In the genomic region with DNA sequence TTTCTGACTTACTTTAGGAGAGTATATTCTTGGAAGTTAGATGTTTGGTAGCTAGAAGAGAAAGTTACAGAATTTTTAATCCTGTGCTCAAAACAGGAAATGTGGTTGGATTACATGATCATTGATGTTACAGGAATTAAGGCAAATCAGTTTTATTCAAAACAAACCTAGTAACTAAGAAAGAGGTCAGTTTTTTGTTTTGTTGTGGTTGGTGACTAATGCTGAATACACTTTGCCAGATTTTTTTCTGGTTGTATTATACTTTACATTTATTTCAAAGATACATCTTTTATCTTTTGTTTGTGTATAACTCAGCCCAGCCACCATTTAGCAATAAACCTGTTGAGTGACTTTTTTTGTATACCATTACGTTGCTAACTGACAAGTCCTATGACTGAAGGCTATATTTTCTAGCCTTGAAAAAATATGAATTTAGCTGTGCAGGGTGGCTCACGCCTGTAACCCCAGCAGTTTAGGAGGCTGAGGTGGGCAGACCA, we compare ENCODE assay signal across 9 cellular contexts.
A peak's percentile ranks its signal among the peaks of the same experiment; 100 is the strongest.
DNase-seq lines count a peak whose midpoint lies in the region; ATAC-seq, FAIRE-seq and TF ChIP-seq lines count a peak whose summit lies in the region.
"Had no signal": no experiment of that assay in that cellular context is flagged by ENCODE, and none has a peak within 500 bp of the region (broad histone marks: within the 10 kb centered on the region; RNA-seq: fewer than 3 reads in every experiment).

No MANE protein-coding gene starts in this region.

- H3K27me3 ChIP-seq in adipocyte (replicated peaks; ENCODE audit: control insufficient read depth, insufficient read depth, low read length) = no peaks in the 10 kb centered on the region
- no peaks in the 10 kb centered on the region for H3K27me3 ChIP-seq in keratinocyte (ENCODE audit: control insufficient read depth, extremely low read depth, insufficient read depth, low read length)
- H3K27me3 ChIP-seq: BLaER1 had no signal

- H3K36me3 ChIP-seq in adipocyte (ENCODE audit: control insufficient read depth, insufficient read depth, low read length, severe bottlenecking) (peaks cover 26% of the 10 kb centered on the region), keratinocyte (ENCODE audit: control insufficient read depth in 2 of 2, extremely low read depth in 1 of 2, insufficient read depth in 2 of 2, low read length in 2 of 2) (peaks cover 2 to 6% of the 10 kb centered on the region in 2 experiments)

- peak; percentile 66 for ATAC-seq in activated CD4-positive, alpha-beta T cell treated with anti-CD3 and anti-CD28 coated beads for 36 hours

- dilution Hi-C loops in keratinocyte (cut with MboI; ENCODE audit: extremely low pct_ligation_motif_present, low sequenced_read_pairs) = no loop called here

- H2AFZ ChIP-seq in keratinocyte (ENCODE audit: control insufficient read depth, low read length) = no peak overlapping the region

- peaks cover 63% of the 10 kb centered on the region for H3K4me1 Mint-ChIP-seq in activated CD4-positive, alpha-beta T cell treated with anti-CD3 and anti-CD28 coated beads for 36 hours

- no peaks in the 10 kb centered on the region for H3K27me3 Mint-ChIP-seq in activated CD4-positive, alpha-beta T cell treated with anti-CD3 and anti-CD28 coated beads for 36 hours

- peak; percentile 66 for FAIRE-seq in keratinocyte (lab: Jason Lieb, UNC)

- peak overlapping the region; percentile 61 for H3K9ac ChIP-seq in adipocyte (ENCODE audit: low read length)
- peak overlapping the region; percentile 43 for H3K9ac ChIP-seq in keratinocyte (ENCODE audit: control insufficient read depth, extremely low read depth, insufficient read depth, low read length)
- H3K9ac ChIP-seq: BLaER1 had no signal

- no peak for TF ChIP-seq CTCF in keratinocyte (optimal IDR thresholded peaks at IDR 0.05 in 1 of 3, IDR thresholded peaks at IDR 0.05 in 1 of 3, conservative IDR thresholded peaks at IDR 0.05 in 1 of 3; ENCODE audit: extremely low read depth in 1 of 3, insufficient read depth in 2 of 3, low read length in 3 of 3)

- H3K9me1 ChIP-seq in keratinocyte (ENCODE audit: control insufficient read depth, extremely low read depth, insufficient read depth, low read length) = no peaks in the 10 kb centered on the region

- H4K20me1 ChIP-seq in keratinocyte (ENCODE audit: control insufficient read depth, extremely low read depth, insufficient read depth, low read length) = no peaks in the 10 kb centered on the region

- no peaks in the 10 kb centered on the region for H3K79me2 ChIP-seq in keratinocyte (ENCODE audit: control insufficient read depth, insufficient read depth, low read length)

- peak overlapping the region; percentile 56 for H3K4me3 ChIP-seq in adipocyte (ENCODE audit: low read length)
- no peak overlapping the region for H3K4me3 ChIP-seq in keratinocyte (ENCODE audit: control insufficient read depth in 2 of 3, extremely low read depth in 1 of 3, insufficient read depth in 2 of 3, low read depth in 1 of 3, low read length in 3 of 3)
- H3K4me3 ChIP-seq: BLaER1 had no signal

- H3K9me3 ChIP-seq in adipocyte (ENCODE audit: control insufficient read depth, low read length) = no peaks in the 10 kb centered on the region
- H3K9me3 ChIP-seq in keratinocyte (ENCODE audit: control insufficient read depth, low read depth, low read length) = no peaks in the 10 kb centered on the region
- H3K9me3 ChIP-seq: BLaER1 had no signal

- H3K27ac Mint-ChIP-seq in activated CD4-positive, alpha-beta T cell treated with anti-CD3 and anti-CD28 coated beads for 36 hours = peak overlapping the region; percentile 77

- CTCF ChIA-PET in activated CD4-positive, alpha-beta T cell treated with anti-CD3 and anti-CD28 coated beads for 36 hours (lab: Charles Lee) = interaction anchor here (0.6 to 1.7 kb wide), 5 partner anchors 10 to 181 kb away, joined by 3 to 8 read pairs (median 5); partner anchors contain the start of gene AFF1

- intact Hi-C loops in activated CD4-positive, alpha-beta T cell treated with anti-CD3 and anti-CD28 coated beads for 36 hours (cut with DNase I, micrococcal nuclease) = loop anchor here (1.0 kb wide), 3 partner anchors 45 to 167 kb away; no protein-coding TSS in a partner anchor

- POLR2A ChIA-PET in activated CD4-positive, alpha-beta T cell treated with anti-CD3 and anti-CD28 coated beads for 36 hours (lab: Charles Lee) = interaction anchor here (1.6 kb wide), 1 partner anchor 98 kb away, joined by 6 read pairs; no protein-coding TSS in a partner anchor

- DNase-seq in activated CD4-positive, alpha-beta T cell treated with anti-CD3 and anti-CD28 coated beads for 36 hours = no peak
- no peak for DNase-seq in activated CD4-positive, alpha-beta T cell treated with anti-CD3 and anti-CD28 coated beads for 4 hours
- DNase-seq in adipocyte (ENCODE audit: low read depth) (peak; percentile 83), keratinocyte (ENCODE audit: low read depth, low spot score) (peak; percentile 55), stromal cell of bone marrow (ENCODE audit: low read depth) (peak; percentile 73), AML-193 (lab: John Stamatoyannopoulos, UW) (no peak), hippocampal formation (lab: John Stamatoyannopoulos, UW) (no peak), NCI-H774 (lab: John Stamatoyannopoulos, UW) (no peak)

- H3K4me1 ChIP-seq in adipocyte (ENCODE audit: control insufficient read depth, insufficient read depth, low read length) (peaks cover 60% of the 10 kb centered on the region), keratinocyte (ENCODE audit: control insufficient read depth, extremely low read depth, insufficient read depth, low read length) (peaks cover 45% of the 10 kb centered on the region)

- peak overlapping the region; percentile 61 for H3K4me2 ChIP-seq in keratinocyte (ENCODE audit: control insufficient read depth, extremely low read depth, insufficient read depth, low read depth, low read length)
- H3K4me2 ChIP-seq: BLaER1 had no signal

- no peaks in the 10 kb centered on the region for H3K9me3 Mint-ChIP-seq in activated CD4-positive, alpha-beta T cell treated with anti-CD3 and anti-CD28 coated beads for 36 hours (ENCODE audit: low read depth)

- H3K27ac ChIP-seq in keratinocyte (ENCODE audit: control insufficient read depth, insufficient read depth, low read length) = peak overlapping the region; percentile 79
- H3K27ac ChIP-seq: BLaER1 had no signal

- H3K4me3 Mint-ChIP-seq in activated CD4-positive, alpha-beta T cell treated with anti-CD3 and anti-CD28 coated beads for 36 hours = peak overlapping the region; percentile 7

- H3K36me3 Mint-ChIP-seq in activated CD4-positive, alpha-beta T cell treated with anti-CD3 and anti-CD28 coated beads for 36 hours (ENCODE audit: low read depth) = peaks cover 46% of the 10 kb centered on the region

Comparison
In these comparisons a context has a peak if more than half of its experiments do, and no peak if none do; other contexts are left out.
1. DNase-seq: peak in adipocyte (single experiment), keratinocyte (single experiment) and stromal cell of bone marrow (single experiment); none in activated CD4-positive, alpha-beta T cell treated with anti-CD3 and anti-CD28 coated beads for 36 hours (single experiment), activated CD4-positive, alpha-beta T cell treated with anti-CD3 and anti-CD28 coated beads for 4 hours (0 of 2), AML-193 (0 of 2), hippocampal formation (0 of 2) and NCI-H774 (single experiment).